ENCODE assay signal across 9 cellular contexts in genomic region chr12:63918788-63919300, GRCh38.
A peak's percentile ranks its signal among the peaks of the same experiment; 100 is the strongest.
DNase-seq lines count a peak whose midpoint lies in the region; ATAC-seq and TF ChIP-seq lines count a peak whose summit lies in the region.
"Had no signal": no experiment of that assay in that cellular context is flagged by ENCODE, and none has a peak within 500 bp of the region (broad histone marks: within the 10 kb centered on the region; RNA-seq: fewer than 3 reads in every experiment).

No MANE protein-coding gene starts in this region.

- H3K4me1 ChIP-seq in BE2C = peaks cover 25% of the 10 kb centered on the region
- no peaks in the 10 kb centered on the region for H3K4me1 ChIP-seq in CD4-positive, alpha-beta memory T cell (ENCODE audit: insufficient read depth, low read length)

- intact Hi-C loops in CD4-positive, alpha-beta memory T cell (cut with micrococcal nuclease) = no loop called here

- no peak for TF ChIP-seq CTCF in epithelial cell of proximal tubule (conservative IDR thresholded peaks at IDR 0.05; ENCODE audit: low read depth, low read length)
- no peak for TF ChIP-seq CTCF in progenitor cell of endocrine pancreas (IDR thresholded peaks at IDR 0.05; ENCODE audit: unreplicated experiment)
- no peak for TF ChIP-seq CTCF in BE2C (IDR thresholded peaks at IDR 0.05; ENCODE audit: low read depth, low read length)

- CTCF ChIA-PET in CD4-positive, alpha-beta memory T cell (lab: Charles Lee; ENCODE audit: partially characterized antibody) = no interaction called here
- CTCF ChIA-PET in activated CD8-positive, alpha-beta T cell treated with anti-CD3 and anti-CD28 coated beads, Interleukin-2, amount 10 ng/mL, durations not matched to agents 7 days and 5 days (lab: Charles Lee) = no interaction called here

- ATAC-seq in activated CD8-positive, alpha-beta T cell treated with anti-CD3 and anti-CD28 coated beads, Interleukin-2, amount 10 ng/mL, durations not matched to agents 7 days and 5 days = no peak

- H3K9me3 ChIP-seq in BE2C = no peaks in the 10 kb centered on the region
- no peaks in the 10 kb centered on the region for H3K9me3 ChIP-seq in CD4-positive, alpha-beta memory T cell (ENCODE audit: control insufficient read depth in 1 of 2, low read length in 2 of 2)

- H3K27ac ChIP-seq in CD4-positive, alpha-beta memory T cell (ENCODE audit: low read depth, low read length) = no peak overlapping the region

- H3K4me3 ChIP-seq in epithelial cell of proximal tubule (ENCODE audit: low read depth, low read length) = peak overlapping the region; percentile 8
- no peak overlapping the region for H3K4me3 ChIP-seq in BE2C (ENCODE audit: low read depth, low read length)
- H3K4me3 ChIP-seq in CD4-positive, alpha-beta memory T cell (ENCODE audit: low read length in 2 of 2) = no peak overlapping the region

- H3K27me3 Mint-ChIP-seq in progenitor cell of endocrine pancreas = no peaks in the 10 kb centered on the region
- H3K27me3 Mint-ChIP-seq in CD4-positive, alpha-beta memory T cell = peaks cover 0 to 3% of the 10 kb centered on the region in 2 donors
- no peaks in the 10 kb centered on the region for H3K27me3 Mint-ChIP-seq in activated CD8-positive, alpha-beta T cell treated with anti-CD3 and anti-CD28 coated beads, Interleukin-2, amount 10 ng/mL, durations not matched to agents 7 days and 5 days (ENCODE audit: low read depth)

- H3K36me3 ChIP-seq in BE2C = no peaks in the 10 kb centered on the region
- H3K36me3 ChIP-seq in CD4-positive, alpha-beta memory T cell (ENCODE audit: insufficient read depth, low read length) = no peaks in the 10 kb centered on the region

- H3K36me3 Mint-ChIP-seq in progenitor cell of endocrine pancreas (ENCODE audit: insufficient read depth) = peaks cover 3% of the 10 kb centered on the region
- no peaks in the 10 kb centered on the region for H3K36me3 Mint-ChIP-seq in CD4-positive, alpha-beta memory T cell
- no peaks in the 10 kb centered on the region for H3K36me3 Mint-ChIP-seq in activated CD8-positive, alpha-beta T cell treated with anti-CD3 and anti-CD28 coated beads, Interleukin-2, amount 10 ng/mL, durations not matched to agents 7 days and 5 days (ENCODE audit: low read depth)

- peak overlapping the region; percentile 3 for H3K27ac Mint-ChIP-seq in progenitor cell of endocrine pancreas
- H3K27ac Mint-ChIP-seq in CD4-positive, alpha-beta memory T cell = no peak overlapping the region
- no peak overlapping the region for H3K27ac Mint-ChIP-seq in activated CD8-positive, alpha-beta T cell treated with anti-CD3 and anti-CD28 coated beads, Interleukin-2, amount 10 ng/mL, durations not matched to agents 7 days and 5 days

- H3K4me3 Mint-ChIP-seq in progenitor cell of endocrine pancreas (ENCODE audit: low read depth) = no peak overlapping the region
- H3K4me3 Mint-ChIP-seq in CD4-positive, alpha-beta memory T cell = no peak overlapping the region
- H3K4me3 Mint-ChIP-seq in activated CD8-positive, alpha-beta T cell treated with anti-CD3 and anti-CD28 coated beads, Interleukin-2, amount 10 ng/mL, durations not matched to agents 7 days and 5 days = no peak overlapping the region

- DNase-seq in Daoy (ENCODE audit: low read depth) (peak; percentile 85), epithelial cell of proximal tubule (ENCODE audit: low read depth) (peak; percentile 39), progenitor cell of endocrine pancreas (ENCODE audit: low spot score, unreplicated experiment) (no peak), BE2C (no peak), HuH-7.5 (ENCODE audit: low spot score) (no peak)
- DNase-seq in CD4-positive, alpha-beta memory T cell = no peak
- DNase-seq in activated CD8-positive, alpha-beta T cell treated with anti-CD3 and anti-CD28 coated beads, Interleukin-2, amount 10 ng/mL, durations not matched to agents 7 days and 5 days = no peak
- DNase-seq: NCI-H187 had no signal

- POLR2A ChIA-PET in CD4-positive, alpha-beta memory T cell (lab: Charles Lee; ENCODE audit: partially characterized antibody) = no interaction called here
- POLR2A ChIA-PET in activated CD8-positive, alpha-beta T cell treated with anti-CD3 and anti-CD28 coated beads, Interleukin-2, amount 10 ng/mL, durations not matched to agents 7 days and 5 days (lab: Charles Lee) = no interaction called here

- peaks cover 36% of the 10 kb centered on the region for H3K4me1 Mint-ChIP-seq in progenitor cell of endocrine pancreas (ENCODE audit: low read depth)
- H3K4me1 Mint-ChIP-seq in CD4-positive, alpha-beta memory T cell = peaks cover 0 to 3% (median 0%) of the 10 kb centered on the region in 4 donors
- no peaks in the 10 kb centered on the region for H3K4me1 Mint-ChIP-seq in activated CD8-positive, alpha-beta T cell treated with anti-CD3 and anti-CD28 coated beads, Interleukin-2, amount 10 ng/mL, durations not matched to agents 7 days and 5 days (ENCODE audit: low read depth)

- H3K9me3 Mint-ChIP-seq in progenitor cell of endocrine pancreas (ENCODE audit: low read depth) = peaks cover 6% of the 10 kb centered on the region
- H3K9me3 Mint-ChIP-seq in CD4-positive, alpha-beta memory T cell = no peaks in the 10 kb centered on the region
- H3K9me3 Mint-ChIP-seq in activated CD8-positive, alpha-beta T cell treated with anti-CD3 and anti-CD28 coated beads, Interleukin-2, amount 10 ng/mL, durations not matched to agents 7 days and 5 days (ENCODE audit: insufficient read depth) = no peaks in the 10 kb centered on the region

- no peaks in the 10 kb centered on the region for H3K27me3 ChIP-seq in BE2C
- no peaks in the 10 kb centered on the region for H3K27me3 ChIP-seq in CD4-positive, alpha-beta memory T cell (ENCODE audit: insufficient read depth, low read length)

TF ChIP-seq in PFSK-1, 5 proteins besides CTCF, POLR2A, EP300 and RAD21:
- TF ChIP-seq SIN3A (IDR thresholded peaks at IDR 0.05; ENCODE audit: borderline replicate concordance, insufficient read depth, low read length) (peak; percentile 77; the same call in 1 of the 2 replicates), TAF1 (IDR thresholded peaks at IDR 0.05; ENCODE audit: borderline replicate concordance, insufficient read depth, low read length) (no peak), REST (IDR thresholded peaks at IDR 0.05; ENCODE audit: insufficient read depth in 1 of 2, low read depth in 2 of 2, low read length in 2 of 2) (no peak)
TF ChIP-seq in PFSK-1: peak in this region for 1.

Comparison
In these comparisons a context has a peak if more than half of its experiments do, and no peak if none do; other contexts are left out.
1. DNase-seq: peak in Daoy (single experiment) and epithelial cell of proximal tubule (single experiment); none in progenitor cell of endocrine pancreas (single experiment), BE2C (single experiment), CD4-positive, alpha-beta memory T cell (0 of 5), HuH-7.5 (single experiment) and activated CD8-positive, alpha-beta T cell treated with anti-CD3 and anti-CD28 coated beads, Interleukin-2, amount 10 ng/mL, durations not matched to agents 7 days and 5 days (single experiment).